ENCODE assay signal across 23 cellular contexts in the genomic region with DNA sequence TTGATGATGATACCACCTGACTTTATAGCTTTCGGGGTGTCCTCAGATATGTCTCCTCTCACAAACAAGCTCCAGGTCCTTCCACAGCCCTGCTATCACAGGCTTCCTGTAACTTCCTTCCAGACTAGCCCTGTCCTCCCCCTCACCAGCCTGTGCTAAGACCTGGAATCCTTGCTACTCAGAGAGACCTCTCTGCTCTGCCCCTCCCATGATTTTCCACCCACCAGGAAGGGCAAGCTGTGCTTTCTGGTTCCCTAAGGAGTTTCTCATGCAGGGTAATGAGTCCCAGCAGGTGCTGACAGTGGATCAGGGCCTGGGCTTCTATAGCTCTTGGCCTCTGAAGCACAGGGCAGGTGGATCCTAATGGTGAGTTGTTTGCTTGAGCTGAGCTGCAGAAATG.
A peak's percentile ranks its signal among the peaks of the same experiment; 100 is the strongest.
DNase-seq lines count a peak whose midpoint lies in the region; ATAC-seq and TF ChIP-seq lines count a peak whose summit lies in the region.
"Had no signal": no experiment of that assay in that cellular context is flagged by ENCODE, and none has a peak within 500 bp of the region (broad histone marks: within the 10 kb centered on the region; RNA-seq: fewer than 3 reads in every experiment).

No MANE protein-coding gene starts in this region.

- no peak overlapping the region for H3K27ac ChIP-seq in upper lobe of left lung
- H3K27ac ChIP-seq: brain microvascular endothelial cell, vagina had no signal

- peaks cover 8% of the 10 kb centered on the region for H3K36me3 Mint-ChIP-seq in chondrocyte (ENCODE audit: low read depth)
- H3K36me3 Mint-ChIP-seq in activated naive CD8-positive, alpha-beta T cell treated with anti-CD3 and anti-CD28 coated beads for 36 hours, result peaks cover 17% of the 10 kb centered on the region
- H3K36me3 Mint-ChIP-seq: natural killer cell treated with Interleukin-12 subunit alpha and Interleukin-12 subunit beta and Interleukin-15 and Interleukin-18, amount 100 ng/mL, for 72 hours had no signal

- H3K9me3 Mint-ChIP-seq in chondrocyte (ENCODE audit: low read depth), result no peaks in the 10 kb centered on the region
- H3K9me3 Mint-ChIP-seq in activated naive CD8-positive, alpha-beta T cell treated with anti-CD3 and anti-CD28 coated beads for 36 hours, result no peaks in the 10 kb centered on the region
- H3K9me3 Mint-ChIP-seq: activated naive CD8-positive, alpha-beta T cell treated with anti-CD3 and anti-CD28 coated beads, Interleukin-2, amount 50 U/mL, for 24 hours; natural killer cell treated with Interleukin-12 subunit alpha and Interleukin-12 subunit beta and Interleukin-15 and Interleukin-18, amount 100 ng/mL, for 72 hours; T-helper 2 cell treated with Interferon-gamma antibody and Interleukin-4, amounts not matched to agents 5 μg/mL and 100 μg/mL, for 36 hours had no signal

- no peak for TF ChIP-seq CTCF in chondrocyte (IDR thresholded peaks at IDR 0.05)
- no peak for TF ChIP-seq CTCF in upper lobe of left lung (IDR thresholded peaks at IDR 0.05)

- H3K27ac Mint-ChIP-seq in chondrocyte (ENCODE audit: unreplicated experiment), result peak overlapping the region; percentile 83
- no peak overlapping the region for H3K27ac Mint-ChIP-seq in activated naive CD8-positive, alpha-beta T cell treated with anti-CD3 and anti-CD28 coated beads for 36 hours
- H3K27ac Mint-ChIP-seq: activated naive CD8-positive, alpha-beta T cell treated with anti-CD3 and anti-CD28 coated beads, Interleukin-2, amount 50 U/mL, for 24 hours; natural killer cell treated with Interleukin-12 subunit alpha and Interleukin-12 subunit beta and Interleukin-15 and Interleukin-18, amount 100 ng/mL, for 72 hours; T-helper 2 cell treated with Interferon-gamma antibody and Interleukin-4, amounts not matched to agents 5 μg/mL and 100 μg/mL, for 36 hours had no signal

- no peaks in the 10 kb centered on the region for H3K27me3 ChIP-seq in upper lobe of left lung
- H3K27me3 ChIP-seq: brain microvascular endothelial cell, sigmoid colon, vagina had no signal

- peak; percentile 70 for ATAC-seq in sciatic nerve
- ATAC-seq in upper lobe of left lung (ENCODE audit: low FRiP score in 2 of 2), result no peak
- ATAC-seq: activated naive CD8-positive, alpha-beta T cell treated with anti-CD3 and anti-CD28 coated beads, Interleukin-2, amount 50 U/mL, for 24 hours; natural killer cell treated with Interleukin-12 subunit alpha and Interleukin-12 subunit beta and Interleukin-15 and Interleukin-18, amount 100 ng/mL, for 72 hours had no signal

- 100% methylated on average over 1 of the region's 1 CpG for WGBS in upper lobe of left lung, 2 donors

- intact Hi-C loops in sciatic nerve (cut with DNase I), result no loop called here

- H3K9me3 ChIP-seq in upper lobe of left lung, result no peaks in the 10 kb centered on the region
- H3K9me3 ChIP-seq: sigmoid colon, vagina had no signal

- H3K4me3 ChIP-seq in upper lobe of left lung, result no peak overlapping the region
- H3K4me3 ChIP-seq: sigmoid colon, vagina had no signal

- peaks cover 70% of the 10 kb centered on the region for H3K4me1 Mint-ChIP-seq in chondrocyte (ENCODE audit: low read depth)
- peaks cover 8% of the 10 kb centered on the region for H3K4me1 Mint-ChIP-seq in activated naive CD8-positive, alpha-beta T cell treated with anti-CD3 and anti-CD28 coated beads for 36 hours
- H3K4me1 Mint-ChIP-seq: CD14-positive monocyte had no signal

- H3K27me3 Mint-ChIP-seq in chondrocyte (ENCODE audit: low read depth), result no peaks in the 10 kb centered on the region
- H3K27me3 Mint-ChIP-seq in activated naive CD8-positive, alpha-beta T cell treated with anti-CD3 and anti-CD28 coated beads for 36 hours, result no peaks in the 10 kb centered on the region
- H3K27me3 Mint-ChIP-seq: activated naive CD8-positive, alpha-beta T cell treated with anti-CD3 and anti-CD28 coated beads, Interleukin-2, amount 50 U/mL, for 24 hours; natural killer cell treated with Interleukin-12 subunit alpha and Interleukin-12 subunit beta and Interleukin-15 and Interleukin-18, amount 100 ng/mL, for 72 hours had no signal

- DNase-seq in SHP77 (lab: John Stamatoyannopoulos, UW) (peak; percentile 6 to 58), SHP77 treated with DMSO at 0.1 percent for 48 hours (lab: John Stamatoyannopoulos, UW) (no peak), NCI-H146 (lab: John Stamatoyannopoulos, UW) (peak; percentile 55), chondrocyte (ENCODE audit: low spot score) (no peak), sciatic nerve (ENCODE audit: low spot score) (no peak), amniotic stem cell (lab: John Stamatoyannopoulos, UW) (no peak), upper lobe of left lung (no peak)
- DNase-seq in activated naive CD8-positive, alpha-beta T cell treated with anti-CD3 and anti-CD28 coated beads for 36 hours, result no peak
- DNase-seq: activated CD4-positive, alpha-beta T cell treated with anti-CD3 and anti-CD28 coated beads, Interleukin-2, amount 50 U/mL, for 4 hours; activated effector memory CD4-positive, alpha-beta T cell treated with anti-CD3 and anti-CD28 coated beads, Interleukin-2, amount 50 U/mL, for 16 hours; activated naive CD8-positive, alpha-beta T cell treated with anti-CD3 and anti-CD28 coated beads, Interleukin-2, amount 50 U/mL, for 24 hours; brain microvascular endothelial cell; DMS 273 treated with DMSO at 0.1 percent for 48 hours; H7; left cardiac atrium; midbrain; NCI-H1694 treated with DMSO at 0.1 percent for 48 hours; NCI-H524; sigmoid colon had no signal

- TF ChIP-seq EP300 in upper lobe of left lung (IDR thresholded peaks at IDR 0.05), result no peak

- TF ChIP-seq POLR2A in upper lobe of left lung (IDR thresholded peaks at IDR 0.05), result no peak

- no peak overlapping the region for H3K4me3 Mint-ChIP-seq in chondrocyte (ENCODE audit: unreplicated experiment)
- no peak overlapping the region for H3K4me3 Mint-ChIP-seq in activated naive CD8-positive, alpha-beta T cell treated with anti-CD3 and anti-CD28 coated beads for 36 hours
- H3K4me3 Mint-ChIP-seq: activated naive CD8-positive, alpha-beta T cell treated with anti-CD3 and anti-CD28 coated beads, Interleukin-2, amount 50 U/mL, for 24 hours; CD14-positive monocyte; natural killer cell treated with Interleukin-12 subunit alpha and Interleukin-12 subunit beta and Interleukin-15 and Interleukin-18, amount 100 ng/mL, for 72 hours; T-helper 2 cell treated with Interferon-gamma antibody and Interleukin-4, amounts not matched to agents 5 μg/mL and 100 μg/mL, for 36 hours had no signal

- peaks cover 0 to 8% (median 3%) of the 10 kb centered on the region in 4 donors for H3K4me1 ChIP-seq in upper lobe of left lung

- H3K36me3 ChIP-seq in upper lobe of left lung, result peaks cover 0 to 3% (median 0%) of the 10 kb centered on the region in 4 donors
- H3K36me3 ChIP-seq: brain microvascular endothelial cell, sigmoid colon had no signal

Comparison
In these comparisons a context has a peak if more than half of its experiments do, and no peak if none do; other contexts are left out.
1. DNase-seq: peak in SHP77 (2 of 2) and NCI-H146 (single experiment); none in SHP77 treated with DMSO at 0.1 percent for 48 hours (single experiment), chondrocyte (single experiment), sciatic nerve (single experiment), activated naive CD8-positive, alpha-beta T cell treated with anti-CD3 and anti-CD28 coated beads for 36 hours (single experiment), amniotic stem cell (single experiment) and upper lobe of left lung (0 of 2).